34 cellular contexts compared by ENCODE assay signal in the genomic region with DNA sequence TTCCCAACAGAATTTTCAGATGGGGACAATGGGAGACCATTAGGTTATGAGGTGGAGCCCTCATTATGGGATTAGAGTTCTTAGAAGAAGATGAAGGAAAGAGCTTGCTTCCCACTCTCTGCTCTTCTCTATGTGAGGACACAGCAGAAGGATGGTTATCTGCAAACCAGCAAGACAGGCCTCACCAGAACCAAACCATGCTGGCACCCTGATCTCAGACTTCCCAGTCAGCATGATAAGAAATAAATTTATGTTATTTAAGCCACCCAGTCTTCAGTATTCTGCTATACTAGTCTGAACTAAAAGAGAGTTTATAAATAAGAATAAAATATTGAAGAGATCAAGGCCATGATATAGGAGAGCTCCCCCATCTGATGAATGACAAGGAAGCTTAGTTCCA.
"Had no signal": no experiment of that assay in that cellular context is flagged by ENCODE, and none has a peak within 500 bp of the region (broad histone marks: within the 10 kb centered on the region; RNA-seq: fewer than 3 reads in every experiment).

No MANE protein-coding gene starts in this region.

- H3K27me3 ChIP-seq: MG63 had no signal

- H3K4me3 ChIP-seq: MG63 had no signal

- H3K9ac ChIP-seq: KMS-11 had no signal

- H3K27ac ChIP-seq: KMS-11 had no signal

- DNase-seq: Karpas-422, Kasumi-1, KG1, MG63, MM.1S, MV-4-11, NCI-H1048, NCI-H1092, NCI-H1092 treated with DMSO at 0.1 percent for 48 hours, NCI-H1105, NCI-H1105 treated with DMSO at 0.1 percent for 48 hours, NCI-H1417, NCI-H1417 treated with DMSO at 0.1 percent for 48 hours, NCI-H1436, NCI-H1436 treated with DMSO at 0.1 percent for 48 hours, NCI-H146, NCI-H1694, NCI-H1694 treated with DMSO at 0.1 percent for 48 hours, NCI-H187, NCI-H187 treated with DMSO at 0.1 percent for 48 hours, NCI-H1930, NCI-H2029, NCI-H2029 treated with DMSO at 0.1 percent for 48 hours, NCI-H2081, NCI-H2081 treated with DMSO at 0.1 percent for 48 hours, NCI-H2107, NCI-H2171, NCI-H2171 treated with DMSO at 0.1 percent for 48 hours, NCI-H2227 treated with DMSO at 0.1 percent for 48 hours, NCI-H226, NCI-H345, NCI-H446, NCI-H446 treated with DMSO at 0.1 percent for 48 hours had no signal

- H3K9me3 ChIP-seq: MG63 had no signal

- H3K4me2 ChIP-seq: KMS-11 had no signal

- H3K36me3 ChIP-seq: MG63 had no signal
